Comparison of ENCODE assay signal across 1 cellular context in the genomic region with DNA sequence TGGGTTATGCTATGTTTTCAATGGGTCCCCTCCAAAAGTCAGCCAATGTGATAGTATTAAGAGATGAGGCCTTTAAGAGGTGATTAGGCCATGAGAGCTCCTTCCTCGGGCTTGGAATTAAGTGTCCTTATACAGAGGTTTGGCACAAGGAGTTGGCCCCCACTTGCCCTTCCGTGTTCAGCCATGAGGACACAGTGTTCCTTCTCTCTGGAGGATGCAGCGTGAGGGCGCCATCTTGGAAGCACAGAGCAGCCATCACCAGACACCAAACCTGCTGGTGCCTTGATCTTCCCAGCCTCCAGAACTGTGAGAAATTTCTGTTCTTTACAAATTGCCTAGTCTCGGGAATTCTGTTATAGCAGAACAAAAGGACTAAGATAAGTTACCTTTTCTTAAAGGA.
TF ChIP-seq lines count a peak whose summit lies in the region.

No MANE protein-coding gene starts in this region.

TF ChIP-seq in IMR-90, 13 proteins besides CTCF, POLR2A, EP300 and RAD21 (continued from another document):
- TF ChIP-seq CHD1 (IDR thresholded peaks at IDR 0.05; ENCODE audit: low read depth, low read length) (no peak), RFX5 (IDR thresholded peaks at IDR 0.05; ENCODE audit: low read depth, low read length) (no peak), MAZ (IDR thresholded peaks at IDR 0.05; ENCODE audit: borderline replicate concordance, low read depth, low read length) (no peak)
TF ChIP-seq in IMR-90: peak in this region for 0.
